Comparison of ENCODE assay signal across 9 cellular contexts in genomic region chr5:111954516-111955337, GRCh38.
DNase-seq lines count a peak whose midpoint lies in the region; ATAC-seq, FAIRE-seq and TF ChIP-seq lines count a peak whose summit lies in the region.
"Had no signal": no experiment of that assay in that cellular context is flagged by ENCODE, and none has a peak within 500 bp of the region (broad histone marks: within the 10 kb centered on the region; RNA-seq: fewer than 3 reads in every experiment).

No MANE protein-coding gene starts in this region.

- H3K9me2 ChIP-seq in GM23248 (ENCODE audit: insufficient read depth): no peaks in the 10 kb centered on the region

- H3K4me2 ChIP-seq in GM23248 (ENCODE audit: unreplicated experiment) (peak overlapping the region; percentile 54), keratinocyte (ENCODE audit: control insufficient read depth, extremely low read depth, insufficient read depth, low read depth, low read length) (no peak overlapping the region)

- peak overlapping the region; percentile 53 for H2AFZ ChIP-seq in GM23248
- H2AFZ ChIP-seq in keratinocyte (ENCODE audit: control insufficient read depth, low read length): no peak overlapping the region

- H3K27me3 ChIP-seq in GM23248 (replicated peaks; ENCODE audit: insufficient read depth): no peaks in the 10 kb centered on the region
- no peaks in the 10 kb centered on the region for H3K27me3 ChIP-seq in keratinocyte (ENCODE audit: control insufficient read depth, extremely low read depth, insufficient read depth, low read length)

- 0 to 2% methylated on average over 2 of the region's 2 CpGs for WGBS in GM23248 (ENCODE audit: low coverage in 1 of 2, low lambda C conversion rate in 2 of 2, missing lambda C conversion rate in 2 of 2), 2 experiments

- H3K9ac ChIP-seq in GM23248: peak overlapping the region; percentile 67
- no peak overlapping the region for H3K9ac ChIP-seq in keratinocyte (ENCODE audit: control insufficient read depth, extremely low read depth, insufficient read depth, low read length)

- H3K36me3 ChIP-seq in GM23248 (ENCODE audit: low read depth) (no peaks in the 10 kb centered on the region), keratinocyte (ENCODE audit: control insufficient read depth in 2 of 2, extremely low read depth in 1 of 2, insufficient read depth in 2 of 2, low read length in 2 of 2) (no peaks in the 10 kb centered on the region)

- H3K9me3 ChIP-seq in GM23248 (ENCODE audit: low read depth) (no peaks in the 10 kb centered on the region), keratinocyte (ENCODE audit: control insufficient read depth, low read depth, low read length) (no peaks in the 10 kb centered on the region)

- FAIRE-seq in keratinocyte (lab: Jason Lieb, UNC): peak; percentile 49

- H4K20me1 ChIP-seq in GM23248 (ENCODE audit: insufficient read depth) (no peaks in the 10 kb centered on the region), keratinocyte (ENCODE audit: control insufficient read depth, extremely low read depth, insufficient read depth, low read length) (no peaks in the 10 kb centered on the region)

- TF ChIP-seq CTCF in keratinocyte (optimal IDR thresholded peaks at IDR 0.05 in 1 of 3, IDR thresholded peaks at IDR 0.05 in 1 of 3, conservative IDR thresholded peaks at IDR 0.05 in 1 of 3; ENCODE audit: extremely low read depth in 1 of 3, insufficient read depth in 2 of 3, low read length in 3 of 3): no peak

- DNase-seq in GM23248 (peak; percentile 72), keratinocyte (ENCODE audit: low read depth, low spot score) (no peak), SW480 (ENCODE audit: low spot score) (no peak), NCI-H2029 (lab: John Stamatoyannopoulos, UW) (no peak), retina (no peak), NCI-H524 (lab: John Stamatoyannopoulos, UW) (no peak)
- DNase-seq: glutamatergic neuron had no signal

- dilution Hi-C loops in keratinocyte (cut with MboI; ENCODE audit: extremely low pct_ligation_motif_present, low sequenced_read_pairs): no loop called here

- ATAC-seq in GM18867 (IDR thresholded peaks at IDR 0.05; ENCODE audit: unreplicated experiment) (peak; percentile 93), HG03521 (IDR thresholded peaks at IDR 0.05; ENCODE audit: unreplicated experiment) (peak; percentile 69)

- in situ Hi-C loops in GM23248 (cut with MboI): no loop called here

- H3K27ac ChIP-seq in GM23248 (peak overlapping the region; percentile 97), keratinocyte (ENCODE audit: control insufficient read depth, insufficient read depth, low read length) (no peak overlapping the region)

- 0 out of 2 replicates have a peak overlapping the region, but pooled peaks have one; percentile 9 for H3K4me3 ChIP-seq in GM23248
- no peak overlapping the region for H3K4me3 ChIP-seq in keratinocyte (ENCODE audit: control insufficient read depth in 2 of 3, extremely low read depth in 1 of 3, insufficient read depth in 2 of 3, low read depth in 1 of 3, low read length in 3 of 3)

- H3F3A ChIP-seq in GM23248 (ENCODE audit: insufficient read depth): peaks cover 67% of the 10 kb centered on the region

- H3K79me2 ChIP-seq in GM23248 (ENCODE audit: insufficient read depth) (peaks cover 51% of the 10 kb centered on the region), keratinocyte (ENCODE audit: control insufficient read depth, insufficient read depth, low read length) (no peaks in the 10 kb centered on the region)

- H3K4me1 ChIP-seq in GM23248 (ENCODE audit: insufficient read depth) (peaks cover 78% of the 10 kb centered on the region), keratinocyte (ENCODE audit: control insufficient read depth, extremely low read depth, insufficient read depth, low read length) (peaks cover 2% of the 10 kb centered on the region)

- no peaks in the 10 kb centered on the region for H3K9me1 ChIP-seq in keratinocyte (ENCODE audit: control insufficient read depth, extremely low read depth, insufficient read depth, low read length)
